Comparison of ENCODE assay signal across 1 cellular context in genomic region chr9:73780916-73781315, GRCh38.
TF ChIP-seq lines count a peak whose summit lies in the region.

No MANE protein-coding gene starts in this region.

TF ChIP-seq in endothelial cell of umbilical vein, 7 proteins besides CTCF, POLR2A, EP300 and RAD21:
- peak; percentile 27 for TF ChIP-seq FOS (IDR thresholded peaks at IDR 0.05; ENCODE audit: borderline replicate concordance, insufficient read depth, low read length)
- no peak for TF ChIP-seq MAX (IDR thresholded peaks at IDR 0.05; ENCODE audit: insufficient read depth, insufficient read length)
